In genomic region chr3:122365582-122366378, GRCh38 we compare ENCODE assay signal across 9 cellular contexts. TPM values are rescaled to one million over a fixed set of nuclear protein-coding genes. Genes with fewer than 3 reads are reported as not detected.
A peak's percentile ranks its signal among the peaks of the same experiment; 100 is the strongest.
DNase-seq lines count a peak whose midpoint lies in the region; ATAC-seq and TF ChIP-seq lines count a peak whose summit lies in the region.
"Not testable (repeated sequence)": the region's sequence is repeated elsewhere in the genome, so short reads cannot be mapped to it uniquely, and the experiment has no call there.
"Had no signal": no experiment of that assay in that cellular context is flagged by ENCODE, and none has a peak within 500 bp of the region (broad histone marks: within the 10 kb centered on the region; RNA-seq: fewer than 3 reads in every experiment).

No MANE protein-coding gene starts in this region.

- H3K4me3 ChIP-seq in fibroblast of lung (replicated peaks in 1 of 4; ENCODE audit: control extremely low read depth in 1 of 4, insufficient read depth in 1 of 4, low read depth in 3 of 4, low read length in 4 of 4) = not testable (repeated sequence)

- not testable (repeated sequence) for H3K9me3 ChIP-seq in fibroblast of lung (ENCODE audit: control insufficient read depth, insufficient read depth, low read depth, low read length)

- not testable (repeated sequence) for H2AFZ ChIP-seq in fibroblast of lung (ENCODE audit: low read length)

- not testable (repeated sequence) for H3K27me3 ChIP-seq in fibroblast of lung (ENCODE audit: control insufficient read depth, insufficient read depth, low read length)

- in situ Hi-C loops in ACHN (cut with HindIII; ENCODE audit: low pct_ligation_motif_present, low pct_unique_long_range_greater_than_20kb, low sequenced_read_pairs) = not testable (repeated sequence)

- not testable (repeated sequence) for H3K4me2 ChIP-seq in fibroblast of lung (ENCODE audit: extremely low read depth, insufficient read depth, low read length)

- not testable (repeated sequence) for TF ChIP-seq CTCF in fibroblast of lung (conservative IDR thresholded peaks at IDR 0.05 in 1 of 2, IDR thresholded peaks at IDR 0.05 in 1 of 2; ENCODE audit: low read depth in 1 of 2, low read length in 2 of 2)

- H3K79me2 ChIP-seq in fibroblast of lung (ENCODE audit: control insufficient read depth, insufficient read depth, low read length) = not testable (repeated sequence)

- not testable (repeated sequence) for H3K27ac ChIP-seq in fibroblast of lung (ENCODE audit: insufficient read depth, low read length)

- not testable (repeated sequence) for H4K20me1 ChIP-seq in fibroblast of lung (ENCODE audit: control insufficient read depth, extremely low read depth, insufficient read depth, low read length)

- not testable (repeated sequence) for H3K4me1 ChIP-seq in fibroblast of lung (ENCODE audit: control insufficient read depth, extremely low read depth, insufficient read depth, low read length)

- peak; percentile 70 for ATAC-seq in GM18868 (IDR thresholded peaks at IDR 0.05; ENCODE audit: unreplicated experiment)
- ATAC-seq in HG02759 (IDR thresholded peaks at IDR 0.05; ENCODE audit: unreplicated experiment) = peak; percentile 89

- not testable (repeated sequence) for H3K9ac ChIP-seq in fibroblast of lung (ENCODE audit: insufficient read depth, low read length)

- DNase-seq in ACHN (peak; percentile 53), HT1080 (ENCODE audit: low read depth) (peak; percentile 76), SW480 (ENCODE audit: low spot score) (peak; percentile 32), amniotic epithelial cell (ENCODE audit: low read depth) (peak; percentile 78), fibroblast of lung (ENCODE audit: low read depth in 2 of 2) (peak; percentile 34 to 70), mucosa of gallbladder (ENCODE audit: low spot score) (peak; percentile 47)

- not testable (repeated sequence) for H3K36me3 ChIP-seq in fibroblast of lung (ENCODE audit: control insufficient read depth, insufficient read depth, low read length)

RNA-seq across cellular contexts. Expression of gene MIX23, which starts 17.3 kb away (rescaled TPM):
- 121 and 155 TPM in 2 replicates for total RNA-seq in HT1080 (2014; rRNA removed; shearing (Covaris generic))
- 74.8 and 90.2 TPM in 2 replicates for polyA plus RNA-seq in HT1080 (2015; cell fraction: cytosol; rRNA removed)
- 53.9 and 76.0 TPM in 2 replicates for polyA plus RNA-seq in HT1080 (2015; cell fraction: nucleus; rRNA removed)
- total RNA-seq in fibroblast of lung (30.9 and 57.8 TPM in 2 replicates), mucosa of gallbladder (23.3 TPM)
- polyA plus RNA-seq in fibroblast of lung = 22.3 and 26.7 TPM in 2 replicates
- 27.5 and 29.4 TPM in 2 replicates for polyA plus RNA-seq in fibroblast of lung (2012)
- not detected in 2 replicates for polyA minus RNA-seq in fibroblast of lung (ENCODE audit: low replicate concordance)

RNA-seq across cellular contexts. Expression of gene FAM162A, which starts 18.2 kb away (rescaled TPM):
- total RNA-seq in HT1080 (2014; rRNA removed; shearing (Covaris generic)) = 78.9 and 81.1 TPM in 2 replicates
- polyA plus RNA-seq in HT1080 (2015; cell fraction: cytosol; rRNA removed) = 85.7 and 86.5 TPM in 2 replicates
- 42.7 and 47.0 TPM in 2 replicates for polyA plus RNA-seq in HT1080 (2015; cell fraction: nucleus; rRNA removed)
- 16.7 and 16.9 TPM in 2 replicates for total RNA-seq in fibroblast of lung
- 37.0 and 47.6 TPM in 2 replicates for polyA plus RNA-seq in fibroblast of lung
- polyA plus RNA-seq in fibroblast of lung (2012) = 40.6 and 59.5 TPM in 2 replicates
- polyA minus RNA-seq in fibroblast of lung (ENCODE audit: low replicate concordance) = 0.41 and 5.5 TPM in 2 replicates
- 83.0 TPM for total RNA-seq in mucosa of gallbladder

RNA-seq across cellular contexts. Expression of gene CSTA, which starts 40.7 kb away (rescaled TPM):
- 0.34 and 1.7 TPM in 2 replicates for total RNA-seq in HT1080 (2014; rRNA removed; shearing (Covaris generic))
- 3.2 and 3.3 TPM in 2 replicates for polyA plus RNA-seq in HT1080 (2015; cell fraction: cytosol; rRNA removed)
- 1.6 and 1.7 TPM in 2 replicates for polyA plus RNA-seq in HT1080 (2015; cell fraction: nucleus; rRNA removed)
- 7.9 and 16.2 TPM in 2 replicates for total RNA-seq in fibroblast of lung
- polyA plus RNA-seq in fibroblast of lung = 0.61 and 1.1 TPM in 2 replicates
- polyA plus RNA-seq in fibroblast of lung (2012) = 0.70 and 1.9 TPM in 2 replicates
- not detected in 2 replicates for polyA minus RNA-seq in fibroblast of lung (ENCODE audit: low replicate concordance)
- 3.6 TPM for total RNA-seq in mucosa of gallbladder
- total RNA-seq: osteocyte had no signal

RNA-seq across cellular contexts. Expression of gene WDR5B, which starts 50.1 kb away (rescaled TPM):
- 9.2 TPM in 2 replicates for total RNA-seq in HT1080 (2014; rRNA removed; shearing (Covaris generic))
- polyA plus RNA-seq in HT1080 (2015; cell fraction: cytosol; rRNA removed) = 12.4 and 18.2 TPM in 2 replicates
- 27.0 and 30.0 TPM in 2 replicates for polyA plus RNA-seq in HT1080 (2015; cell fraction: nucleus; rRNA removed)
- total RNA-seq in fibroblast of lung (5.4 and 6.6 TPM in 2 replicates), mucosa of gallbladder (6.5 TPM)
- polyA plus RNA-seq in fibroblast of lung = 5.5 and 7.2 TPM in 2 replicates
- polyA plus RNA-seq in fibroblast of lung (2012) = 3.5 and 4.2 TPM in 2 replicates
- 0.86 and 0.93 TPM in 2 replicates for polyA minus RNA-seq in fibroblast of lung (ENCODE audit: low replicate concordance)
